8 cellular contexts compared by ENCODE assay signal in the genomic region with DNA sequence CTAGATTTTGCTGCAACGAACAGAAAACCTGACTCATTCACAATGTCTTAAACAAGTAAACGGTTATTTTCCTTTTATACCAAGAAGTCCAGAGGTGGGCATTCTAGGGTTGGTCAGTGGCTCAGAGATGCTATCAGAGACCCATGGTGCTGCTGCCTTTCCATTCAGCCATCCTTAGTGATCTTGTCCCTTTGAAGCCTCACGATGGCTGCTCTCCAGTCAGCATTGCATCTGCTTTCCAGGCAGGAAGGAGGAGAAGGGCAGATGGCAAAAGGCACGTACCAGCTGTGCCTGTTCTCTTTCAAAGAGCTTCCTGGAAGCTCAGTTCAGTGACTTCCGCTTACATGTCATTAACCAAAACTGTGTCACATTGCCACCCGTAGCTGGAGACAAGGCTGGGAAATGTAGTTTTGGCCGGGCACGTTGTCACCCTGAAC. TPM values are rescaled to one million over a fixed set of nuclear protein-coding genes. Genes with fewer than 3 reads are reported as not detected.
DNase-seq lines count a peak whose midpoint lies in the region; ATAC-seq and TF ChIP-seq lines count a peak whose summit lies in the region.

No MANE protein-coding gene starts in this region.

- ATAC-seq in GM18508 (IDR thresholded peaks at IDR 0.05; ENCODE audit: insufficient read depth, unreplicated experiment), result peak; percentile 83
- ATAC-seq in HG02623 (IDR thresholded peaks at IDR 0.05; ENCODE audit: unreplicated experiment), result peak; percentile 86
- ATAC-seq in left ventricle myocardium superior, result peak; percentile 60

- H3K36me3 ChIP-seq in endodermal cell (ENCODE audit: control insufficient read depth, insufficient read depth, low read length), result no peaks in the 10 kb centered on the region

- H3K27me3 ChIP-seq in endodermal cell (ENCODE audit: control insufficient read depth, insufficient read depth, low read length, poor library complexity, severe bottlenecking), result no peaks in the 10 kb centered on the region

- H3K27ac Mint-ChIP-seq in endodermal cell, result no peak overlapping the region

- H3K9me3 ChIP-seq in endodermal cell (ENCODE audit: control insufficient read depth, low read length), result no peaks in the 10 kb centered on the region

- no peak for TF ChIP-seq CTCF in endodermal cell (conservative IDR thresholded peaks at IDR 0.05)

- H3K4me1 ChIP-seq in endodermal cell (ENCODE audit: control insufficient read depth, insufficient read depth, low read length), result no peaks in the 10 kb centered on the region

- H3K4me1 Mint-ChIP-seq in endodermal cell, result peaks cover 8% of the 10 kb centered on the region

- H3K9me3 Mint-ChIP-seq in endodermal cell, result no peaks in the 10 kb centered on the region

- H3K27ac ChIP-seq in endodermal cell (ENCODE audit: low read depth, low read length), result no peak overlapping the region

- intact Hi-C loops in left ventricle myocardium superior (cut with micrococcal nuclease), result no loop called here

- no peak overlapping the region for H3K4me3 ChIP-seq in endodermal cell (ENCODE audit: low read length)

- no peak overlapping the region for H3K9ac ChIP-seq in endodermal cell (ENCODE audit: extremely low read depth, low read length, poor library complexity, severe bottlenecking)

- H3K27me3 Mint-ChIP-seq in endodermal cell (ENCODE audit: insufficient read depth), result no peaks in the 10 kb centered on the region

- DNase-seq in NCI-H2171 treated with DMSO at 0.1 percent for 48 hours (lab: John Stamatoyannopoulos, UW), result peak; percentile 97
- DNase-seq in activated T-cell treated with anti-CD3 and anti-CD28 coated beads for 24 hours (ENCODE audit: low read depth), result peak; percentile 28
- no peak for DNase-seq in left ventricle myocardium superior
- DNase-seq in stimulated activated CD4-positive, alpha-beta T cell treated with anti-CD3 and anti-CD28 coated beads, Interleukin-4, amount 100 ng/mL, for 4 hours, result peak; percentile 20 to 37
- DNase-seq in LoVo (ENCODE audit: low spot score), result no peak
- no peak for DNase-seq in endodermal cell

- WGBS in endodermal cell (ENCODE audit: insufficient coverage in 1 of 2, insufficient read length in 1 of 2), 2 experiments, result 91 to 92% methylated on average over 6 to 8 of the region's 8 CpGs

- no peaks in the 10 kb centered on the region for H3K36me3 Mint-ChIP-seq in endodermal cell (ENCODE audit: low read depth)

- H3K4me3 Mint-ChIP-seq in endodermal cell, result no peak overlapping the region

RNA-seq across cellular contexts. Expression of gene WDFY2, which starts 30.1 kb away (rescaled TPM):
- total RNA-seq in left ventricle myocardium superior (4.9 TPM), endodermal cell (10 to 100 TPM; 20.6 to 28.0 TPM)
- 20.6 TPM for polyA plus RNA-seq in endodermal cell (2013, experiment 1 of 2)
- 15.5 TPM for polyA plus RNA-seq in endodermal cell (2013, experiment 2 of 2)

Comparison
In these comparisons a context has a peak if more than half of its experiments do, and no peak if none do; other contexts are left out.
1. DNase-seq: peak in NCI-H2171 treated with DMSO at 0.1 percent for 48 hours (single experiment), activated T-cell treated with anti-CD3 and anti-CD28 coated beads for 24 hours (single experiment) and stimulated activated CD4-positive, alpha-beta T cell treated with anti-CD3 and anti-CD28 coated beads, Interleukin-4, amount 100 ng/mL, for 4 hours (2 of 2); none in left ventricle myocardium superior (single experiment), LoVo (single experiment) and endodermal cell (single experiment).
2. Peak in every context shown above with its lines, with median percentiles within 50 percentile points of each other: ATAC-seq.